In the genomic region with DNA sequence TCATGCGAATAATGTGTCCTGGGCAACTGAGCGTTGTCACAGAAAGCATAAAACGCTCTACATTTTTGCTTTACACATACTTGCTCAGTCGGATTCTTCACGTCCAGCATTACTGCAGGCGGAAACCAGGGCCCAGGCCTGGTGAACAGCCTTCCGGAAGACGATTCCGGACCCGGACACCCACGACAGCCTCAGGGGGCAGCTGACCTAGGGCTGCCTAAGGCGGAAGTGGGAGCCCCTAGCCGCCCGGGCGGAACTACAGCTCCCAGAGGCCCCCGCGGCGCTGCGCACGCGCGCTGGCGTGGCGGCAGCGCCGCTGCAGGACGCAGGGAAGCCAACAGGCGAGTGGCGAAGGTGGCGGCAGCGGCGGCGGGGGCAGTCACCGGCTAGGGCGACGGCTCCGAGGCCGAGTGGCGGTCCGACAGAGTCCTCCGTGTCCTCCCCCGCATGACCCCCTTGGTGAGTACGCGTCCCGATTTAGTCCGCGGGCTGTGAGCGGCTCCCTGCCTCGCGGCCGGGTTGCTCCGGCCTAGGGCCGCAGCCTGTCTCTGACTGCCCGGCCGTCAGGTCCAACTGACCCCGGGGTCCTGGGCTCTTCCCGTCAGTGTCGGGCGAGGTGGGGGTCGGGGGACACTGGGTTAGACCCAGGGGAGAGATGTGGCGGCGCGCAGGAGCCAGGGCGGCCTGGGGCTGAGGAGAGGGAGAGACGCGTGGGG, we compare ENCODE assay signal across 8 cellular contexts. TPM values are rescaled to one million over a fixed set of nuclear protein-coding genes. Genes with fewer than 3 reads are reported as not detected.
DNase-seq lines count a peak whose midpoint lies in the region; ATAC-seq and TF ChIP-seq lines count a peak whose summit lies in the region.

A gene with protein sequence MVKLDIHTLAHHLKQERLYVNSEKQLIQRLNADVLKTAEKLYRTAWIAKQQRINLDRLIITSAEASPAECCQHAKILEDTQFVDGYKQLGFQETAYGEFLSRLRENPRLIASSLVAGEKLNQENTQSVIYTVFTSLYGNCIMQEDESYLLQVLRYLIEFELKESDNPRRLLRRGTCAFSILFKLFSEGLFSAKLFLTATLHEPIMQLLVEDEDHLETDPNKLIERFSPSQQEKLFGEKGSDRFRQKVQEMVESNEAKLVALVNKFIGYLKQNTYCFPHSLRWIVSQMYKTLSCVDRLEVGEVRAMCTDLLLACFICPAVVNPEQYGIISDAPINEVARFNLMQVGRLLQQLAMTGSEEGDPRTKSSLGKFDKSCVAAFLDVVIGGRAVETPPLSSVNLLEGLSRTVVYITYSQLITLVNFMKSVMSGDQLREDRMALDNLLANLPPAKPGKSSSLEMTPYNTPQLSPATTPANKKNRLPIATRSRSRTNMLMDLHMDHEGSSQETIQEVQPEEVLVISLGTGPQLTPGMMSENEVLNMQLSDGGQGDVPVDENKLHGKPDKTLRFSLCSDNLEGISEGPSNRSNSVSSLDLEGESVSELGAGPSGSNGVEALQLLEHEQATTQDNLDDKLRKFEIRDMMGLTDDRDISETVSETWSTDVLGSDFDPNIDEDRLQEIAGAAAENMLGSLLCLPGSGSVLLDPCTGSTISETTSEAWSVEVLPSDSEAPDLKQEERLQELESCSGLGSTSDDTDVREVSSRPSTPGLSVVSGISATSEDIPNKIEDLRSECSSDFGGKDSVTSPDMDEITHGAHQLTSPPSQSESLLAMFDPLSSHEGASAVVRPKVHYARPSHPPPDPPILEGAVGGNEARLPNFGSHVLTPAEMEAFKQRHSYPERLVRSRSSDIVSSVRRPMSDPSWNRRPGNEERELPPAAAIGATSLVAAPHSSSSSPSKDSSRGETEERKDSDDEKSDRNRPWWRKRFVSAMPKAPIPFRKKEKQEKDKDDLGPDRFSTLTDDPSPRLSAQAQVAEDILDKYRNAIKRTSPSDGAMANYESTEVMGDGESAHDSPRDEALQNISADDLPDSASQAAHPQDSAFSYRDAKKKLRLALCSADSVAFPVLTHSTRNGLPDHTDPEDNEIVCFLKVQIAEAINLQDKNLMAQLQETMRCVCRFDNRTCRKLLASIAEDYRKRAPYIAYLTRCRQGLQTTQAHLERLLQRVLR (N-terminal part only) (plus strand): TSS at position 326 of the 716 bp plus-strand sequence. CDS start 37,096 bp downstream, outside the sequence.

- H3K36me3 Mint-ChIP-seq in activated T-cell treated with anti-CD3 and anti-CD28 coated beads, Interleukin-2, amount 50 U/mL, for 24 hours (ENCODE audit: low read depth): peaks cover 38% of the 10 kb centered on the region

- DNase-seq in DMS79 (lab: John Stamatoyannopoulos, UW): peak; percentile 84
- DNase-seq in activated T-cell treated with anti-CD3 and anti-CD28 coated beads, Interleukin-2, amount 50 U/mL, for 24 hours: peak; percentile 94
- DNase-seq in stimulated activated CD8-positive, alpha-beta memory T cell treated with anti-CD3 and anti-CD28 coated beads, Interleukin-7, amount 100 ng/mL, for 24 hours (ENCODE audit: low read depth): peak; percentile 68

- ATAC-seq in GM21576 (IDR thresholded peaks at IDR 0.05; ENCODE audit: unreplicated experiment): peak; percentile 91
- ATAC-seq in esophagus mucosa: peak; percentile 99

- H3K4me3 Mint-ChIP-seq in activated T-cell treated with anti-CD3 and anti-CD28 coated beads, Interleukin-2, amount 50 U/mL, for 24 hours: peak within 1 kb of the TSS; percentile 98

- peak within 1 kb of the TSS; percentile 69 to 73 for H3K4me3 ChIP-seq in muscle layer of colon (ENCODE audit: low read depth in 1 of 2, low read length in 2 of 2)

- H3K4me1 ChIP-seq in muscle layer of colon (ENCODE audit: insufficient read depth, low read length): no peaks in the 10 kb centered on the region

- no peaks in the 10 kb centered on the region for H3K9me3 ChIP-seq in muscle layer of colon (ENCODE audit: low read length)

- peak within 1 kb of the TSS; percentile 96 for H3K27ac Mint-ChIP-seq in activated T-cell treated with anti-CD3 and anti-CD28 coated beads, Interleukin-2, amount 50 U/mL, for 24 hours

- peak within 1 kb of the TSS; percentile 65 for H3K9ac ChIP-seq in muscle layer of colon (ENCODE audit: low read length)

- H3K27me3 Mint-ChIP-seq in activated T-cell treated with anti-CD3 and anti-CD28 coated beads, Interleukin-2, amount 50 U/mL, for 24 hours: no peaks in the 10 kb centered on the region

- no peaks in the 10 kb centered on the region for H3K9me3 Mint-ChIP-seq in activated T-cell treated with anti-CD3 and anti-CD28 coated beads, Interleukin-2, amount 50 U/mL, for 24 hours

- H3K4me1 Mint-ChIP-seq in activated T-cell treated with anti-CD3 and anti-CD28 coated beads, Interleukin-2, amount 50 U/mL, for 24 hours (ENCODE audit: low read depth): peaks cover 42% of the 10 kb centered on the region

- TF ChIP-seq EP300 in Ishikawa (IDR thresholded peaks at IDR 0.05; ENCODE audit: borderline replicate concordance): no peak

- no peak for TF ChIP-seq RAD21 in Ishikawa (IDR thresholded peaks at IDR 0.05; ENCODE audit: low read depth)

- H3K27ac ChIP-seq in muscle layer of colon (ENCODE audit: low read depth, low read length): peak within 1 kb of the TSS; percentile 67

- peaks cover 0 to 3% of the 10 kb centered on the region in 2 donors for H3K27me3 ChIP-seq in muscle layer of colon (ENCODE audit: control insufficient read depth in 1 of 2, insufficient read depth in 2 of 2, low read length in 2 of 2)

- H3K36me3 ChIP-seq in muscle layer of colon (ENCODE audit: insufficient read depth, low read length): no peaks in the 10 kb centered on the region

TF ChIP-seq in Ishikawa, 13 proteins besides CTCF, POLR2A, EP300 and RAD21 (continues in another document):
- TF ChIP-seq CREB1 (IDR thresholded peaks at IDR 0.05; ENCODE audit: low read depth): no peak
- TF ChIP-seq TAF1 (IDR thresholded peaks at IDR 0.05; ENCODE audit: low read depth): peak; percentile 60
- TF ChIP-seq TCF12 (IDR thresholded peaks at IDR 0.05; ENCODE audit: low read depth): peak; percentile 36; the same call in 1 of the 2 replicates
- TF ChIP-seq, protein P1, sequence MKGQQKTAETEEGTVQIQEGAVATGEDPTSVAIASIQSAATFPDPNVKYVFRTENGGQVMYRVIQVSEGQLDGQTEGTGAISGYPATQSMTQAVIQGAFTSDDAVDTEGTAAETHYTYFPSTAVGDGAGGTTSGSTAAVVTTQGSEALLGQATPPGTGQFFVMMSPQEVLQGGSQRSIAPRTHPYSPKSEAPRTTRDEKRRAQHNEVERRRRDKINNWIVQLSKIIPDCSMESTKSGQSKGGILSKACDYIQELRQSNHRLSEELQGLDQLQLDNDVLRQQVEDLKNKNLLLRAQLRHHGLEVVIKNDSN (IDR thresholded peaks at IDR 0.05): peak; percentile 79
- no peak for TF ChIP-seq NFIC (IDR thresholded peaks at IDR 0.05)
- no peak for TF ChIP-seq CEBPB (IDR thresholded peaks at IDR 0.05)
- peak; percentile 5; the same call in 1 of the 2 replicates for TF ChIP-seq TEAD4 (IDR thresholded peaks at IDR 0.05)
- TF ChIP-seq, protein P2, sequence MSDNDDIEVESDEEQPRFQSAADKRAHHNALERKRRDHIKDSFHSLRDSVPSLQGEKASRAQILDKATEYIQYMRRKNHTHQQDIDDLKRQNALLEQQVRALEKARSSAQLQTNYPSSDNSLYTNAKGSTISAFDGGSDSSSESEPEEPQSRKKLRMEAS (IDR thresholded peaks at IDR 0.05): peak; percentile 63; the same call in 1 of the 2 replicates

TF ChIP-seq in PFSK-1, 5 proteins besides CTCF, POLR2A, EP300 and RAD21:
- no peak for TF ChIP-seq SIN3A (IDR thresholded peaks at IDR 0.05; ENCODE audit: borderline replicate concordance, insufficient read depth, low read length)
- peak; percentile 59 for TF ChIP-seq POLR2AphosphoS5 (IDR thresholded peaks at IDR 0.05; ENCODE audit: low read depth, low read length)
- peak; percentile 75; the same call in 1 of the 2 replicates for TF ChIP-seq TAF1 (IDR thresholded peaks at IDR 0.05; ENCODE audit: borderline replicate concordance, insufficient read depth, low read length)
- peak; percentile 73 for TF ChIP-seq FOXP2 (optimal IDR thresholded peaks at IDR 0.05; ENCODE audit: borderline replicate concordance, extremely low read depth, extremely low read length, insufficient read depth)

RNA-seq across cellular contexts. Expression of the gene that starts here (rescaled TPM):
- 20.7 TPM for polyA plus RNA-seq in PFSK-1 (2012; ENCODE audit: insufficient read length, low read depth)
- 34.6 TPM for total RNA-seq in esophagus mucosa

Comparison
In these comparisons a context has a peak if more than half of its experiments do, and no peak if none do; other contexts are left out.
1. Peak in every context shown above with its lines: DNase-seq, ATAC-seq, H3K4me3 ChIP-seq and H3K27ac ChIP-seq.